ENCODE assay signal across 8 cellular contexts in the genomic region with DNA sequence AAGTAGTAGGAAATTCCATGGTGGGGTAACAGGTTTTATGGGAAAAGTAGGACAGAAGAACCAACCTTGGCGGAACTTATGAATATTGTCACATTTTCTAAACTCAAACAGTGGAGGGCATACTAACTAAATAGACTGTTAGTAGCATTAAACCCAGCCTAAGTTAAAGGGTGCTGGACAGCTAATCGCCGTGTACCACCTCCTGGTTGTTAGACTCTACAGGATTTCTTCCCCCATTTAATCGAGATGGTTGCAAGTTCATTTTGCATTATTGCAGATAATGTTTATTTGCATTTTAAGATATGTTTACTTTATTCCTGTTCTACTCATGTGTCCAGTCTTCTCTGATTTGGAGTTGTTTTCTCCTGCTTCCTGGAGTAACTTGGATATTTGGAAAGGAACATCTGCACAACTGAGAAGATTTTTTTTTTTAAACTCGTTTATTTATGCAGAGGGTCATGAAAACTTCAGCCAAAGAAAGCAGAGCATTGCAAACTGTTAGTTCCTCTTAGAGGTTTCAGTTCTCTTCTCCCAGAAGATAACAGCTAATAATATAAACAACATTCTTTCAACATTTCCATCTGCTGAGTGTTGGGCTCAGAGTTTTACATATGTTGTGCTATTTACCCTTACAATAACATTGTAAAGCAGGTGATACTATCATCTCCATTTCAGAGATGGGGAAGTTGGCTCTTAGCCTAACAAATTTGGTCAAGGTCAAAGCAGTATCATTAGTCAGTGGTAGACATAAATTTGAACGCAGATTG. TPM values are rescaled to one million over a fixed set of nuclear protein-coding genes. Genes with fewer than 3 reads are reported as not detected.
DNase-seq lines count a peak whose midpoint lies in the region; ATAC-seq and TF ChIP-seq lines count a peak whose summit lies in the region.

No MANE protein-coding gene starts in this region.

- H3K27me3 ChIP-seq in OCI-LY3 (ENCODE audit: low read depth, low read length) (peaks cover 28% of the 10 kb centered on the region), mammary epithelial cell (ENCODE audit: insufficient read depth, low read length) (no peaks in the 10 kb centered on the region), BE2C (no peaks in the 10 kb centered on the region), prostate gland (replicated peaks; ENCODE audit: insufficient read depth) (no peaks in the 10 kb centered on the region)

- H3K9ac ChIP-seq in OCI-LY3 (ENCODE audit: low read length) = peak overlapping the region; percentile 33
- no peak overlapping the region for H3K9ac ChIP-seq in mammary epithelial cell (ENCODE audit: insufficient read depth, low read length)

- 82% methylated on average over 6 of the region's 6 CpGs for WGBS in mammary epithelial cell (ENCODE audit: low coverage, missing lambda C conversion rate)
- WGBS in prostate gland = 58% methylated on average over 6 of the region's 6 CpGs

- ATAC-seq in GM19025 (IDR thresholded peaks at IDR 0.05; ENCODE audit: low read depth, unreplicated experiment) (peak; percentile 66), HG02885 (IDR thresholded peaks at IDR 0.05; ENCODE audit: poor library complexity, unreplicated experiment) (peak; percentile 86)

- in situ Hi-C loops in mammary epithelial cell (cut with MboI; ENCODE audit: low sequenced_read_pairs in 2 of 2) = no loop called here

- H3K36me3 ChIP-seq in OCI-LY3 (replicated peaks; ENCODE audit: low read depth, low read length) (peaks cover 4% of the 10 kb centered on the region), mammary epithelial cell (ENCODE audit: insufficient read depth, low read length) (no peaks in the 10 kb centered on the region), BE2C (no peaks in the 10 kb centered on the region), prostate gland (no peaks in the 10 kb centered on the region)

- BruUV-seq in mammary epithelial cell (replicated peaks; lab: Mats Ljungman, UMichigan) = no TSS peak

- intact Hi-C loops in mammary epithelial cell (cut with micrococcal nuclease) (no loop called here), prostate gland (cut with DNase I) (no loop called here)

- H3K4me3 ChIP-seq in OCI-LY3 (ENCODE audit: low read length) (peak overlapping the region; percentile 35), mammary epithelial cell (replicated peaks in 1 of 3; ENCODE audit: insufficient read depth in 1 of 3, low read depth in 2 of 3, low read length in 3 of 3) (no peak overlapping the region), BE2C (ENCODE audit: low read depth, low read length) (no peak overlapping the region), prostate gland (no peak overlapping the region)

- no peak for TF ChIP-seq POLR2A in prostate gland (IDR thresholded peaks at IDR 0.05)

- TF ChIP-seq CTCF in OCI-LY3 (IDR thresholded peaks at IDR 0.05; ENCODE audit: low read depth, low read length) (peak; percentile 36), mammary epithelial cell (conservative IDR thresholded peaks at IDR 0.05 in 1 of 2, IDR thresholded peaks at IDR 0.05 in 1 of 2; ENCODE audit: extremely low read depth in 1 of 2, insufficient read depth in 1 of 2, low read depth in 1 of 2, low read length in 2 of 2) (no peak), BE2C (IDR thresholded peaks at IDR 0.05; ENCODE audit: low read depth, low read length) (no peak), prostate gland (IDR thresholded peaks at IDR 0.05) (no peak)

- H3K9me3 ChIP-seq in OCI-LY3 (ENCODE audit: insufficient read depth, low read length) (no peaks in the 10 kb centered on the region), mammary epithelial cell (replicated peaks; ENCODE audit: insufficient read depth, low read length) (no peaks in the 10 kb centered on the region), BE2C (no peaks in the 10 kb centered on the region), prostate gland (no peaks in the 10 kb centered on the region)

- DNase-seq in putamen (ENCODE audit: low spot score) = peak; percentile 25
- DNase-seq in mammary epithelial cell = no peak
- DNase-seq in BE2C = no peak
- DNase-seq in NCI-H2196 (lab: John Stamatoyannopoulos, UW; ENCODE audit: unreplicated experiment) = no peak
- DNase-seq in prostate gland (ENCODE audit: low spot score) = no peak

- H3K4me1 ChIP-seq in OCI-LY3 (ENCODE audit: low read length) (peaks cover 63% of the 10 kb centered on the region), mammary epithelial cell (ENCODE audit: insufficient read depth, low read length) (no peaks in the 10 kb centered on the region), BE2C (no peaks in the 10 kb centered on the region), prostate gland (replicated peaks) (no peaks in the 10 kb centered on the region)

- CTCF ChIA-PET in mammary epithelial cell (lab: Charles Lee; ENCODE audit: low non-redundant PET) = interaction anchor here (0.6 kb wide), 1 partner anchor 198 kb away, joined by 8 read pairs; no protein-coding TSS in a partner anchor

- no peaks in the 10 kb centered on the region for H4K20me1 ChIP-seq in OCI-LY3 (ENCODE audit: insufficient read depth, low read length)
- no peaks in the 10 kb centered on the region for H4K20me1 ChIP-seq in mammary epithelial cell (ENCODE audit: insufficient read depth, low read length)

- no peaks in the 10 kb centered on the region for H3K79me2 ChIP-seq in OCI-LY3 (ENCODE audit: low read length)
- H3K79me2 ChIP-seq in mammary epithelial cell (ENCODE audit: insufficient read depth, low read length) = no peaks in the 10 kb centered on the region

- H2AFZ ChIP-seq in OCI-LY3 (ENCODE audit: low read depth, low read length) (no peak overlapping the region), mammary epithelial cell (ENCODE audit: low read depth, low read length) (no peak overlapping the region)

- H3K27ac ChIP-seq in OCI-LY3 (ENCODE audit: low read length) = peak overlapping the region; percentile 66
- no peak overlapping the region for H3K27ac ChIP-seq in mammary epithelial cell (ENCODE audit: insufficient read depth, low read depth, low read length)
- no peak overlapping the region for H3K27ac ChIP-seq in prostate gland

- H3K4me2 ChIP-seq in OCI-LY3 (ENCODE audit: low read length) = peak overlapping the region; percentile 64
- no peak overlapping the region for H3K4me2 ChIP-seq in mammary epithelial cell (ENCODE audit: insufficient read depth, low read depth, low read length)

- dilution Hi-C loops in mammary epithelial cell (cut with HindIII; ENCODE audit: low sequenced_read_pairs) = no loop called here

RNA-seq across cellular contexts. Expression of a gene that starts 51.5 kb away (rescaled TPM):
- total RNA-seq in mammary epithelial cell = 10 to 100 TPM; 23.5 to 42.8 TPM
- polyA plus RNA-seq in mammary epithelial cell = 12.8 TPM
- 27.8 TPM for polyA minus RNA-seq in mammary epithelial cell
- 12.7 TPM for polyA plus RNA-seq in BE2C (2012; ENCODE audit: insufficient read depth, insufficient read length, low read depth)
- total RNA-seq in prostate gland = 10 to 100 TPM; 28.6 to 34.2 TPM
